In genomic region chr3:193816656-193817311, GRCh38 we compare ENCODE assay signal across 9 cellular contexts.
A peak's percentile ranks its signal among the peaks of the same experiment; 100 is the strongest.
DNase-seq lines count a peak whose midpoint lies in the region; ATAC-seq, FAIRE-seq and TF ChIP-seq lines count a peak whose summit lies in the region.
"Had no signal": no experiment of that assay in that cellular context is flagged by ENCODE, and none has a peak within 500 bp of the region (broad histone marks: within the 10 kb centered on the region; RNA-seq: fewer than 3 reads in every experiment).

No MANE protein-coding gene starts in this region.

- peak overlapping the region; percentile 61 to 86 (median 79) for H3K27ac ChIP-seq in pancreas

- ATAC-seq in pancreas (peak; percentile 88 to 92 (median 90)), GM19397 (IDR thresholded peaks at IDR 0.05; ENCODE audit: unreplicated experiment) (no peak)
- no peak for ATAC-seq in stimulated activated naive B cell treated with anti-CD40 and anti-IgM and Interleukin-4, amounts not matched to agents 10 μg/mL and 1 μg/mL and 100 μg/mL, for 72 hours (replicated peaks)

- DNase-seq in DMS79 treated with DMSO at 0.1 percent for 48 hours (lab: John Stamatoyannopoulos, UW) (peak; percentile 95), NCI-H82 treated with DMSO at 0.1 percent for 48 hours (lab: John Stamatoyannopoulos, UW; ENCODE audit: unreplicated experiment) (peak; percentile 82), glutamatergic neuron (peak; percentile 74), pancreas (peak; percentile 81 to 96 (median 94)), DMS114 treated with DMSO at 0.1 percent for 48 hours (lab: John Stamatoyannopoulos, UW; ENCODE audit: unreplicated experiment) (no peak)
- no peak for DNase-seq in activated CD4-positive, alpha-beta T cell treated with anti-CD3 and anti-CD28 coated beads for 4 hours
- DNase-seq in stimulated activated naive B cell treated with anti-CD40 and anti-IgM and Interleukin-4, amounts not matched to agents 10 μg/mL and 1 μg/mL and 100 μg/mL, for 72 hours = no peak
- DNase-seq: activated effector memory CD4-positive, alpha-beta T cell treated with anti-CD3 and anti-CD28 coated beads, Interleukin-2, amount 50 U/mL, for 16 hours had no signal

- WGBS in pancreas, 2 donors = 17 to 25% methylated on average over 14 of the region's 14 CpGs

- no peak for FAIRE-seq in pancreas (lab: Jason Lieb, UNC)

- H3K4me3 Mint-ChIP-seq in glutamatergic neuron (ENCODE audit: unreplicated experiment) = peak overlapping the region; percentile 61
- no peak overlapping the region for H3K4me3 Mint-ChIP-seq in stimulated activated naive B cell treated with anti-CD40 and anti-IgM and Interleukin-4, amounts not matched to agents 10 μg/mL and 1 μg/mL and 100 μg/mL, for 72 hours

- TF ChIP-seq CTCF in glutamatergic neuron (IDR thresholded peaks at IDR 0.05; ENCODE audit: partially characterized antibody, unreplicated experiment) (no peak), pancreas (IDR thresholded peaks at IDR 0.05) (no peak)

- no peaks in the 10 kb centered on the region for H3K27me3 ChIP-seq in pancreas

- peaks cover 9% of the 10 kb centered on the region for H3K27me3 Mint-ChIP-seq in glutamatergic neuron (ENCODE audit: unreplicated experiment)
- peaks cover 21 to 46% of the 10 kb centered on the region in 2 donors for H3K27me3 Mint-ChIP-seq in stimulated activated naive B cell treated with anti-CD40 and anti-IgM and Interleukin-4, amounts not matched to agents 10 μg/mL and 1 μg/mL and 100 μg/mL, for 72 hours

- H3K27ac Mint-ChIP-seq in glutamatergic neuron (ENCODE audit: unreplicated experiment) = peak overlapping the region; percentile 41
- no peak overlapping the region for H3K27ac Mint-ChIP-seq in stimulated activated naive B cell treated with anti-CD40 and anti-IgM and Interleukin-4, amounts not matched to agents 10 μg/mL and 1 μg/mL and 100 μg/mL, for 72 hours

- peaks cover 14% of the 10 kb centered on the region for H3K9me3 Mint-ChIP-seq in glutamatergic neuron (ENCODE audit: unreplicated experiment)
- no peaks in the 10 kb centered on the region for H3K9me3 Mint-ChIP-seq in stimulated activated naive B cell treated with anti-CD40 and anti-IgM and Interleukin-4, amounts not matched to agents 10 μg/mL and 1 μg/mL and 100 μg/mL, for 72 hours

- no peaks in the 10 kb centered on the region for H3K36me3 ChIP-seq in pancreas

- H3K36me3 Mint-ChIP-seq in glutamatergic neuron (ENCODE audit: unreplicated experiment) = no peaks in the 10 kb centered on the region
- no peaks in the 10 kb centered on the region for H3K36me3 Mint-ChIP-seq in stimulated activated naive B cell treated with anti-CD40 and anti-IgM and Interleukin-4, amounts not matched to agents 10 μg/mL and 1 μg/mL and 100 μg/mL, for 72 hours

- peaks cover 27 to 33% (median 32%) of the 10 kb centered on the region in 3 donors for H3K4me1 ChIP-seq in pancreas

- H3K9me3 ChIP-seq in pancreas = no peaks in the 10 kb centered on the region

- peaks cover 19% of the 10 kb centered on the region for H3K4me1 Mint-ChIP-seq in glutamatergic neuron (ENCODE audit: low read depth, unreplicated experiment)
- H3K4me1 Mint-ChIP-seq in stimulated activated naive B cell treated with anti-CD40 and anti-IgM and Interleukin-4, amounts not matched to agents 10 μg/mL and 1 μg/mL and 100 μg/mL, for 72 hours = peaks cover 4 to 13% of the 10 kb centered on the region in 2 donors

- intact Hi-C loops in pancreas (cut with DNase I) = no loop called here

- H3K4me3 ChIP-seq in pancreas = peak overlapping the region in 2 of 4 donors; percentile 1 to 18

Comparison
In these comparisons a context has a peak if more than half of its experiments do, and no peak if none do; other contexts are left out.
1. DNase-seq: peak in DMS79 treated with DMSO at 0.1 percent for 48 hours (single experiment), NCI-H82 treated with DMSO at 0.1 percent for 48 hours (single experiment), glutamatergic neuron (single experiment) and pancreas (6 of 6); none in activated CD4-positive, alpha-beta T cell treated with anti-CD3 and anti-CD28 coated beads for 4 hours (0 of 2), DMS114 treated with DMSO at 0.1 percent for 48 hours (single experiment) and stimulated activated naive B cell treated with anti-CD40 and anti-IgM and Interleukin-4, amounts not matched to agents 10 μg/mL and 1 μg/mL and 100 μg/mL, for 72 hours (single experiment).
2. ATAC-seq: peak in pancreas (4 of 4); none in GM19397 (single experiment) and stimulated activated naive B cell treated with anti-CD40 and anti-IgM and Interleukin-4, amounts not matched to agents 10 μg/mL and 1 μg/mL and 100 μg/mL, for 72 hours (0 of 2).